Comparison of ENCODE assay signal across 1 cellular context in the genomic region with DNA sequence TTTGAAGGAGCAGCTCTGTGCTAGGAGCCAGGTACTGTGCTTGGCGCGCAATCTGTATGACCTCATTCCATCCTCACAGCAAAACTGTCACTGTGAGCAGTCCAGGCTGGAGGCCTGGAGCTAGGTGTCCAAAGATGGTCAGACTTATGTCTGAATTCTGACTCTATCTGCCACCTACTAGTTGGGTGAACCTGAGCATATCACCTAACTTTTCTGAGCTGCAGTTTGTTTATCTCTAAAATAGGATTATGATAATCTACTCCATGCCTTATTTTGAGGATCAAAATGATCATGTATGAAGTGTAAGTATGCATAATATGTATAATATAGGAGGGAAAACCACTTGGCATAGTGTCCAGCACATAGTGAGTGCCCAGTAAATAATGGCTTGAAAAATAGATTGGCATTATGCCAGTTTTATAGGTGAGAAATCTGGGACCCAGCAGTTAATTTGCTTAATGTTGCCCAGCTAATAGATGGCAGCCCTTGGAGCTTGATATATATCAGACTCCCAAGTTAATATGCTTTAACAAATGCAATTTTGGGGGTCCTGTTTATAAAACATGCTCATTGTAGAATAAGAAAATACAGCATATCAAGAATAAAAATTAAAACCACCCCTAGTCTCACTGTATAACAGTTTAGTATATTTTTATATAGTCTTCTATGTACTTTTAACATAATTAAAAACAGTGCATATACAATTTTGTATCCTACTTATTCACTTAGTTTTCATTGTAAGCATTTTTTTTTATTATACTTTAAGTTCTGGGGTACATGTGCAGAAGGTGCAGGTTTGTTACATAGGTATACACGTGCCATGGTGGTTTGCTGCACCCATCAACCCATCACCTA.
TF ChIP-seq lines count a peak whose summit lies in the region.

No MANE protein-coding gene starts in this region.

TF ChIP-seq in HepG2, 621 proteins besides CTCF, POLR2A, EP300 and RAD21 (continued from another document and continues in another):
- TF ChIP-seq ZNF430 (CRISPR knock-in tag; IDR thresholded peaks at IDR 0.05) (peak; percentile 59), ZNF274 (CRISPR knock-in tag; IDR thresholded peaks at IDR 0.05) (no peak), NFKBIZ (CRISPR knock-in tag; IDR thresholded peaks at IDR 0.05) (no peak), ZNF441 (CRISPR knock-in tag; IDR thresholded peaks at IDR 0.05; ENCODE audit: borderline replicate concordance) (no peak), ZFY (CRISPR knock-in tag; IDR thresholded peaks at IDR 0.05) (no peak), HDAC6 (IDR thresholded peaks at IDR 0.05; ENCODE audit: low read depth, low read length) (no peak), ZNF557 (CRISPR knock-in tag; IDR thresholded peaks at IDR 0.05) (peak; percentile 52; the same call in 1 of the 2 replicates), CENPX (CRISPR knock-in tag; IDR thresholded peaks at IDR 0.05) (no peak), ELF4 (CRISPR knock-in tag; IDR thresholded peaks at IDR 0.05; ENCODE audit: borderline replicate concordance) (no peak), YEATS4 (CRISPR knock-in tag; IDR thresholded peaks at IDR 0.05; ENCODE audit: borderline replicate concordance) (no peak), ZFP41 (CRISPR knock-in tag; IDR thresholded peaks at IDR 0.05; ENCODE audit: borderline replicate concordance) (no peak), HNF4G (IDR thresholded peaks at IDR 0.05; ENCODE audit: borderline replicate concordance, low read depth, low read length) (no peak), HNF4G (CRISPR knock-in tag; IDR thresholded peaks at IDR 0.05; ENCODE audit: borderline replicate concordance, low read depth) (no peak), AGO2 (optimal IDR thresholded peaks at IDR 0.05; ENCODE audit: low read depth, low read length) (peak; percentile 86), NCOA5 (CRISPR knock-in tag; IDR thresholded peaks at IDR 0.05) (no peak), PRMT3 (CRISPR knock-in tag; IDR thresholded peaks at IDR 0.05; ENCODE audit: borderline replicate concordance, low read depth) (peak; percentile 9; the same call in 1 of the 2 replicates), ZNF30 (CRISPR knock-in tag; IDR thresholded peaks at IDR 0.05) (no peak), ZNF768 (CRISPR knock-in tag; IDR thresholded peaks at IDR 0.05) (no peak), ZNF530 (CRISPR knock-in tag; IDR thresholded peaks at IDR 0.05; ENCODE audit: low read depth) (no peak), FOXJ3 (CRISPR knock-in tag; IDR thresholded peaks at IDR 0.05; ENCODE audit: borderline replicate concordance) (no peak), ZFP90 (CRISPR knock-in tag; IDR thresholded peaks at IDR 0.05; ENCODE audit: borderline replicate concordance) (peak; percentile 5; the same call in 1 of the 2 replicates), ZNF562 (CRISPR knock-in tag; IDR thresholded peaks at IDR 0.05; ENCODE audit: borderline replicate concordance) (no peak)
- TF ChIP-seq, protein P1, sequence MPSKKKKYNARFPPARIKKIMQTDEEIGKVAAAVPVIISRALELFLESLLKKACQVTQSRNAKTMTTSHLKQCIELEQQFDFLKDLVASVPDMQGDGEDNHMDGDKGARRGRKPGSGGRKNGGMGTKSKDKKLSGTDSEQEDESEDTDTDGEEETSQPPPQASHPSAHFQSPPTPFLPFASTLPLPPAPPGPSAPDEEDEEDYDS (CRISPR knock-in tag; IDR thresholded peaks at IDR 0.05), result 0 out of 2 replicates have a peak, but pooled peaks have one; percentile 10
- TF ChIP-seq, protein P2, sequence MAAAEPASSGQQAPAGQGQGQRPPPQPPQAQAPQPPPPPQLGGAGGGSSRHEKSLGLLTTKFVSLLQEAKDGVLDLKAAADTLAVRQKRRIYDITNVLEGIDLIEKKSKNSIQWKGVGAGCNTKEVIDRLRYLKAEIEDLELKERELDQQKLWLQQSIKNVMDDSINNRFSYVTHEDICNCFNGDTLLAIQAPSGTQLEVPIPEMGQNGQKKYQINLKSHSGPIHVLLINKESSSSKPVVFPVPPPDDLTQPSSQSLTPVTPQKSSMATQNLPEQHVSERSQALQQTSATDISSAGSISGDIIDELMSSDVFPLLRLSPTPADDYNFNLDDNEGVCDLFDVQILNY (CRISPR knock-in tag; conservative IDR thresholded peaks at IDR 0.05), result no peak; the same call in 1 of the 2 replicates
- TF ChIP-seq, protein P3, sequence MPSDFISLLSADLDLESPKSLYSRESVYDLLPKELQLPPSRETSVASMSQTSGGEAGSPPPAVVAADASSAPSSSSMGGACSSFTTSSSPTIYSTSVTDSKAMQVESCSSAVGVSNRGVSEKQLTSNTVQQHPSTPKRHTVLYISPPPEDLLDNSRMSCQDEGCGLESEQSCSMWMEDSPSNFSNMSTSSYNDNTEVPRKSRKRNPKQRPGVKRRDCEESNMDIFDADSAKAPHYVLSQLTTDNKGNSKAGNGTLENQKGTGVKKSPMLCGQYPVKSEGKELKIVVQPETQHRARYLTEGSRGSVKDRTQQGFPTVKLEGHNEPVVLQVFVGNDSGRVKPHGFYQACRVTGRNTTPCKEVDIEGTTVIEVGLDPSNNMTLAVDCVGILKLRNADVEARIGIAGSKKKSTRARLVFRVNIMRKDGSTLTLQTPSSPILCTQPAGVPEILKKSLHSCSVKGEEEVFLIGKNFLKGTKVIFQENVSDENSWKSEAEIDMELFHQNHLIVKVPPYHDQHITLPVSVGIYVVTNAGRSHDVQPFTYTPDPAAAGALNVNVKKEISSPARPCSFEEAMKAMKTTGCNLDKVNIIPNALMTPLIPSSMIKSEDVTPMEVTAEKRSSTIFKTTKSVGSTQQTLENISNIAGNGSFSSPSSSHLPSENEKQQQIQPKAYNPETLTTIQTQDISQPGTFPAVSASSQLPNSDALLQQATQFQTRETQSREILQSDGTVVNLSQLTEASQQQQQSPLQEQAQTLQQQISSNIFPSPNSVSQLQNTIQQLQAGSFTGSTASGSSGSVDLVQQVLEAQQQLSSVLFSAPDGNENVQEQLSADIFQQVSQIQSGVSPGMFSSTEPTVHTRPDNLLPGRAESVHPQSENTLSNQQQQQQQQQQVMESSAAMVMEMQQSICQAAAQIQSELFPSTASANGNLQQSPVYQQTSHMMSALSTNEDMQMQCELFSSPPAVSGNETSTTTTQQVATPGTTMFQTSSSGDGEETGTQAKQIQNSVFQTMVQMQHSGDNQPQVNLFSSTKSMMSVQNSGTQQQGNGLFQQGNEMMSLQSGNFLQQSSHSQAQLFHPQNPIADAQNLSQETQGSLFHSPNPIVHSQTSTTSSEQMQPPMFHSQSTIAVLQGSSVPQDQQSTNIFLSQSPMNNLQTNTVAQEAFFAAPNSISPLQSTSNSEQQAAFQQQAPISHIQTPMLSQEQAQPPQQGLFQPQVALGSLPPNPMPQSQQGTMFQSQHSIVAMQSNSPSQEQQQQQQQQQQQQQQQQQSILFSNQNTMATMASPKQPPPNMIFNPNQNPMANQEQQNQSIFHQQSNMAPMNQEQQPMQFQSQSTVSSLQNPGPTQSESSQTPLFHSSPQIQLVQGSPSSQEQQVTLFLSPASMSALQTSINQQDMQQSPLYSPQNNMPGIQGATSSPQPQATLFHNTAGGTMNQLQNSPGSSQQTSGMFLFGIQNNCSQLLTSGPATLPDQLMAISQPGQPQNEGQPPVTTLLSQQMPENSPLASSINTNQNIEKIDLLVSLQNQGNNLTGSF (CRISPR knock-in tag; IDR thresholded peaks at IDR 0.05), result no peak
- TF ChIP-seq, protein P4, sequence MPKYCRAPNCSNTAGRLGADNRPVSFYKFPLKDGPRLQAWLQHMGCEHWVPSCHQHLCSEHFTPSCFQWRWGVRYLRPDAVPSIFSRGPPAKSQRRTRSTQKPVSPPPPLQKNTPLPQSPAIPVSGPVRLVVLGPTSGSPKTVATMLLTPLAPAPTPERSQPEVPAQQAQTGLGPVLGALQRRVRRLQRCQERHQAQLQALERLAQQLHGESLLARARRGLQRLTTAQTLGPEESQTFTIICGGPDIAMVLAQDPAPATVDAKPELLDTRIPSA (CRISPR knock-in tag; IDR thresholded peaks at IDR 0.05; ENCODE audit: borderline replicate concordance), result no peak
- TF ChIP-seq, protein P5, sequence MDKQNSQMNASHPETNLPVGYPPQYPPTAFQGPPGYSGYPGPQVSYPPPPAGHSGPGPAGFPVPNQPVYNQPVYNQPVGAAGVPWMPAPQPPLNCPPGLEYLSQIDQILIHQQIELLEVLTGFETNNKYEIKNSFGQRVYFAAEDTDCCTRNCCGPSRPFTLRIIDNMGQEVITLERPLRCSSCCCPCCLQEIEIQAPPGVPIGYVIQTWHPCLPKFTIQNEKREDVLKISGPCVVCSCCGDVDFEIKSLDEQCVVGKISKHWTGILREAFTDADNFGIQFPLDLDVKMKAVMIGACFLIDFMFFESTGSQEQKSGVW (CRISPR knock-in tag; IDR thresholded peaks at IDR 0.05; ENCODE audit: borderline replicate concordance), result peak; percentile 11; the same call in 1 of the 2 replicates
- TF ChIP-seq, protein P6, sequence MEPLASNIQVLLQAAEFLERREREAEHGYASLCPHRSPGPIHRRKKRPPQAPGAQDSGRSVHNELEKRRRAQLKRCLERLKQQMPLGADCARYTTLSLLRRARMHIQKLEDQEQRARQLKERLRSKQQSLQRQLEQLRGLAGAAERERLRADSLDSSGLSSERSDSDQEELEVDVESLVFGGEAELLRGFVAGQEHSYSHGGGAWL (CRISPR knock-in tag; IDR thresholded peaks at IDR 0.05), result no peak
- TF ChIP-seq, protein P7, sequence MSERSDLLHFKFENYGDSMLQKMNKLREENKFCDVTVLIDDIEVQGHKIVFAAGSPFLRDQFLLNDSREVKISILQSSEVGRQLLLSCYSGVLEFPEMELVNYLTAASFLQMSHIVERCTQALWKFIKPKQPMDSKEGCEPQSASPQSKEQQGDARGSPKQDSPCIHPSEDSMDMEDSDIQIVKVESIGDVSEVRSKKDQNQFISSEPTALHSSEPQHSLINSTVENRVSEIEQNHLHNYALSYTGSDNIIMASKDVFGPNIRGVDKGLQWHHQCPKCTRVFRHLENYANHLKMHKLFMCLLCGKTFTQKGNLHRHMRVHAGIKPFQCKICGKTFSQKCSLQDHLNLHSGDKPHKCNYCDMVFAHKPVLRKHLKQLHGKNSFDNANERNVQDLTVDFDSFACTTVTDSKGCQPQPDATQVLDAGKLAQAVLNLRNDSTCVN (CRISPR knock-in tag; IDR thresholded peaks at IDR 0.05; ENCODE audit: borderline replicate concordance), result no peak
- TF ChIP-seq, protein P8, sequence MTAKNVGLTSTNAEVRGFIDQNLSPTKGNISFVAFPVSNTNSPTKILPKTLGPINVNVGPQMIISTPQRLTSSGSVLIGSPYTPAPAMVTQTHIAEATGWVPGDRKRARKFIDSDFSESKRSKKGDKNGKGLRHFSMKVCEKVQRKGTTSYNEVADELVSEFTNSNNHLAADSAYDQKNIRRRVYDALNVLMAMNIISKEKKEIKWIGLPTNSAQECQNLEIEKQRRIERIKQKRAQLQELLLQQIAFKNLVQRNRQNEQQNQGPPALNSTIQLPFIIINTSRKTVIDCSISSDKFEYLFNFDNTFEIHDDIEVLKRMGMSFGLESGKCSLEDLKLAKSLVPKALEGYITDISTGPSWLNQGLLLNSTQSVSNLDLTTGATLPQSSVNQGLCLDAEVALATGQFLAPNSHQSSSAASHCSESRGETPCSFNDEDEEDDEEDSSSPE (CRISPR knock-in tag; IDR thresholded peaks at IDR 0.05), result peak; percentile 4; the same call in 1 of the 2 replicates
- TF ChIP-seq, protein P9, sequence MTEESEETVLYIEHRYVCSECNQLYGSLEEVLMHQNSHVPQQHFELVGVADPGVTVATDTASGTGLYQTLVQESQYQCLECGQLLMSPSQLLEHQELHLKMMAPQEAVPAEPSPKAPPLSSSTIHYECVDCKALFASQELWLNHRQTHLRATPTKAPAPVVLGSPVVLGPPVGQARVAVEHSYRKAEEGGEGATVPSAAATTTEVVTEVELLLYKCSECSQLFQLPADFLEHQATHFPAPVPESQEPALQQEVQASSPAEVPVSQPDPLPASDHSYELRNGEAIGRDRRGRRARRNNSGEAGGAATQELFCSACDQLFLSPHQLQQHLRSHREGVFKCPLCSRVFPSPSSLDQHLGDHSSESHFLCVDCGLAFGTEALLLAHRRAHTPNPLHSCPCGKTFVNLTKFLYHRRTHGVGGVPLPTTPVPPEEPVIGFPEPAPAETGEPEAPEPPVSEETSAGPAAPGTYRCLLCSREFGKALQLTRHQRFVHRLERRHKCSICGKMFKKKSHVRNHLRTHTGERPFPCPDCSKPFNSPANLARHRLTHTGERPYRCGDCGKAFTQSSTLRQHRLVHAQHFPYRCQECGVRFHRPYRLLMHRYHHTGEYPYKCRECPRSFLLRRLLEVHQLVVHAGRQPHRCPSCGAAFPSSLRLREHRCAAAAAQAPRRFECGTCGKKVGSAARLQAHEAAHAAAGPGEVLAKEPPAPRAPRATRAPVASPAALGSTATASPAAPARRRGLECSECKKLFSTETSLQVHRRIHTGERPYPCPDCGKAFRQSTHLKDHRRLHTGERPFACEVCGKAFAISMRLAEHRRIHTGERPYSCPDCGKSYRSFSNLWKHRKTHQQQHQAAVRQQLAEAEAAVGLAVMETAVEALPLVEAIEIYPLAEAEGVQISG (CRISPR knock-in tag; IDR thresholded peaks at IDR 0.05), result no peak
- TF ChIP-seq, protein P10, sequence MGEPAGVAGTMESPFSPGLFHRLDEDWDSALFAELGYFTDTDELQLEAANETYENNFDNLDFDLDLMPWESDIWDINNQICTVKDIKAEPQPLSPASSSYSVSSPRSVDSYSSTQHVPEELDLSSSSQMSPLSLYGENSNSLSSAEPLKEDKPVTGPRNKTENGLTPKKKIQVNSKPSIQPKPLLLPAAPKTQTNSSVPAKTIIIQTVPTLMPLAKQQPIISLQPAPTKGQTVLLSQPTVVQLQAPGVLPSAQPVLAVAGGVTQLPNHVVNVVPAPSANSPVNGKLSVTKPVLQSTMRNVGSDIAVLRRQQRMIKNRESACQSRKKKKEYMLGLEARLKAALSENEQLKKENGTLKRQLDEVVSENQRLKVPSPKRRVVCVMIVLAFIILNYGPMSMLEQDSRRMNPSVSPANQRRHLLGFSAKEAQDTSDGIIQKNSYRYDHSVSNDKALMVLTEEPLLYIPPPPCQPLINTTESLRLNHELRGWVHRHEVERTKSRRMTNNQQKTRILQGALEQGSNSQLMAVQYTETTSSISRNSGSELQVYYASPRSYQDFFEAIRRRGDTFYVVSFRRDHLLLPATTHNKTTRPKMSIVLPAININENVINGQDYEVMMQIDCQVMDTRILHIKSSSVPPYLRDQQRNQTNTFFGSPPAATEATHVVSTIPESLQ (CRISPR knock-in tag; conservative IDR thresholded peaks at IDR 0.05), result no peak
